27 cellular contexts compared by ENCODE assay signal in the genomic region with DNA sequence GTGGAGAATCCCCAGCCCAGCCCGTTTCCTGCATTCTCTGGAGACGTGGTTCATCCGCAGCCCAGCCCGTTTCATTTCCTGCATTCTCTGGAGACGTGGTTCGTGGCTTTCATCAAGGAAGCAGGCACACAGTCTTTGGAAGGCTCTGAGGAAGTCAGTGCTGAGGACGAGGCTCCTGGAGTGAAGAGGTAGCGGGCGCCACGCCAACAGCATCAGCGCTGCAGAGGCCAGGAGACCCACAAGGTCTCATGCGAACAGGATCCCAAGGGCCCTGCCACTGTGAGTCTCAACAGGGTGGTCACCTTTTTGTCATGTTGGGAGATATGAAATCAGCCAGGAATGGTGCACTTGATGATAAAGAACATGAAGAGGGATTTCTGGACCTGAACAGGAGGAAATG. TPM values are rescaled to one million over a fixed set of nuclear protein-coding genes. Genes with fewer than 3 reads are reported as not detected.
"Had no signal": no experiment of that assay in that cellular context is flagged by ENCODE, and none has a peak within 500 bp of the region (broad histone marks: within the 10 kb centered on the region; RNA-seq: fewer than 3 reads in every experiment).

No MANE protein-coding gene starts in this region.

- DNase-seq: dermis blood vessel endothelial cell; dorsolateral prefrontal cortex; effector CD4-positive, alpha-beta T cell; effector memory CD4-positive, alpha-beta T cell; esophagus squamous epithelium; foreskin fibroblast; foreskin melanocyte; gastrocnemius medialis; glutamatergic neuron; head of caudate nucleus; heart right ventricle; hippocampal formation; left cardiac atrium; left ventricle myocardium superior; mammary epithelial cell; mesendoderm; midbrain; mucosa of descending colon; naive B cell had no signal

- H3K36me3 ChIP-seq: esophagus squamous epithelium, gastrocnemius medialis, heart right ventricle, left lung had no signal

- H3K27ac ChIP-seq: coronary artery, dorsolateral prefrontal cortex, esophagus squamous epithelium, gastrocnemius medialis, heart right ventricle, left lung had no signal

- H3K4me3 ChIP-seq: coronary artery, dorsolateral prefrontal cortex, esophagus squamous epithelium, gastrocnemius medialis, heart right ventricle, left lung, lung, mucosa of descending colon had no signal

- H3K4me1 ChIP-seq: esophagus squamous epithelium, gastrocnemius medialis, heart right ventricle, left lung had no signal

- H3K9me3 ChIP-seq: esophagus squamous epithelium, gastrocnemius medialis, left lung, mucosa of descending colon had no signal

RNA-seq across cellular contexts. Expression of gene TCERG1L, which starts 12.4 kb away (rescaled TPM):
- total RNA-seq: dermis blood vessel endothelial cell, endothelial cell of umbilical vein, epithelial cell of proximal tubule, gastrocnemius medialis, glomerular endothelial cell, left cardiac atrium, left lung, left ventricle myocardium superior, mucosa of descending colon, myocyte had no signal
- polyA plus RNA-seq: endothelial cell of umbilical vein, heart right ventricle, keratinocyte, mammary epithelial cell had no signal
